In the genomic region with DNA sequence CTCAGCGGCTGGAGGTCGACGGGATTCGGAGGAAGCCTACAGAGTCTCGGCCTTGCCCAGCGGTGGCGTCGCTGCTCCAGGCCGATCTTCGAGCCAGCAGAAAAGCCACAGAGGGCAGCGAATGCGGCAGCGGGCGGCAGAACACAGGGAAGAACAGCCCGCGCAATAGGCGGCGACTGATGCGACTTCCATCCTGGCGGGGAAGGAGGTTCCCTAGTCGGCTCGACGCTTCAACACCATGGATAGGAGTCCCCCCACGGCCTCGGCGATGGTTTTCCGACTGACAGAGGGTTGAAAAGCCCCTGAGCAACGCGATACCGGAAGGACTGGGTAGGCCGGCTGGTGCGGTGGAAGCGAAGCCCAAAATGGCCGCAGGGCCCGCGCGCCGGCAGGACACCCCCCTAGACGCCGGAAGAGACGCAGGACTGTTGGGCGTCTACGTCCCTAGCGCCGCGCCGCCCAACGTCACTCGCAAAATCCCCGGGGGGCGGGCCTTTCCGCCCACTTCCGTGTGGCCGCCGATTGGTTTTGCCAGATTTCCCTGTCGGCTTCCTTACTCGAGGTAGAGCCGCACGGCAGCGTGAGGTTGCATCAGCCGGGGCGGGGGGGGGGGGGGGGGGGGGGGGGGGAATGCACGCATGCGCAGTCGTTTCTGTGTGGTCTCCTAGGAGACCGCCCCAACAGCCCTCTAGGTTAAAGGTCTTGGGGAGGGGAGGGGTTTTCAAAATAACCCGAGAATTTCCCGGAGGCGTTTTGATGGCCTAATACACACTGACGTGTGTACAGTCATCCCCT, we compare ENCODE assay signal across 1 cellular context.
TF ChIP-seq lines count a peak whose summit lies in the region.

TSS of gene PPP1R15B (minus strand) at position 367 of the 795 bp plus-strand sequence. CDS start 406 bp downstream, outside the sequence.

TF ChIP-seq in K562, 482 proteins besides CTCF, POLR2A, EP300 and RAD21 (continued from another document and continues in another):
- TF ChIP-seq SNRNP70 (optimal IDR thresholded peaks at IDR 0.05; ENCODE audit: low read depth, low read length) (no peak), KAT8 (IDR thresholded peaks at IDR 0.05; ENCODE audit: low read depth) (peak; percentile 73; the same call in 1 of the 2 replicates), HDAC8 (tag; IDR thresholded peaks at IDR 0.05) (no peak), ESRRA (IDR thresholded peaks at IDR 0.05; ENCODE audit: borderline replicate concordance, low read depth) (peak; percentile 37; the same call in 1 of the 2 replicates), DIDO1 (tag; IDR thresholded peaks at IDR 0.05; ENCODE audit: low read depth) (peak; percentile 17; the same call in 1 of the 2 replicates), YY1 (IDR thresholded peaks at IDR 0.05; ENCODE audit: borderline replicate concordance in 1 of 3, control insufficient read depth in 1 of 3, extremely low read depth in 1 of 3, insufficient read depth in 3 of 3, insufficient read length in 1 of 3, insufficient replicate concordance in 2 of 3, low read depth in 1 of 3, low read length in 2 of 3) (peak; percentile 91 to 99 (median 98)), HNRNPL (IDR thresholded peaks at IDR 0.05; ENCODE audit: low read depth, low read length) (no peak), RBBP5 (IDR thresholded peaks at IDR 0.05; ENCODE audit: borderline replicate concordance, insufficient read depth, low read length, poor library complexity, severe bottlenecking) (peak; percentile 82), JUND (IDR thresholded peaks at IDR 0.05; ENCODE audit: borderline replicate concordance, low read depth, low read length) (peak; percentile 82), JUND (tag; IDR thresholded peaks at IDR 0.05; ENCODE audit: borderline replicate concordance, low read depth, low read length) (peak; percentile 66; the same call in 1 of the 3 replicates), TFAP4 (CRISPR knock-in tag; IDR thresholded peaks at IDR 0.05; ENCODE audit: borderline replicate concordance) (peak; percentile 87), ZNF311 (CRISPR knock-in tag; IDR thresholded peaks at IDR 0.05) (no peak), RNF2 (IDR thresholded peaks at IDR 0.05) (peak; percentile 37; the same call in 1 of the 2 replicates), POLR2AphosphoS2 (IDR thresholded peaks at IDR 0.05; ENCODE audit: low read length) (peak; percentile 70; the same call in 1 of the 2 replicates), ZNF696 (CRISPR knock-in tag; conservative IDR thresholded peaks at IDR 0.05) (no peak), HMBOX1 (IDR thresholded peaks at IDR 0.05) (no peak), ETV5 (CRISPR knock-in tag; IDR thresholded peaks at IDR 0.05; ENCODE audit: low read depth) (peak; percentile 96), CSDE1 (IDR thresholded peaks at IDR 0.05) (no peak), ZNF507 (tag; conservative IDR thresholded peaks at IDR 0.05) (no peak), SUPT5H (IDR thresholded peaks at IDR 0.05) (peak; percentile 97), SP1 (CRISPR knock-in tag; IDR thresholded peaks at IDR 0.05) (peak; percentile 91), MTA3 (IDR thresholded peaks at IDR 0.05; ENCODE audit: borderline replicate concordance) (peak; percentile 96; the same call in 1 of the 2 replicates), STAG1 (CRISPR knock-in tag; IDR thresholded peaks at IDR 0.05; ENCODE audit: borderline replicate concordance) (no peak), MAFK (IDR thresholded peaks at IDR 0.05; ENCODE audit: low read length) (no peak), AFF1 (IDR thresholded peaks at IDR 0.05; ENCODE audit: low read depth in 1 of 2, partially characterized antibody in 2 of 2) (peak in 1 of 2 experiments; percentile 56), LEF1 (IDR thresholded peaks at IDR 0.05) (no peak), SIN3B (IDR thresholded peaks at IDR 0.05; ENCODE audit: low read depth) (no peak), SMC3 (conservative IDR thresholded peaks at IDR 0.05; ENCODE audit: insufficient read depth, low read depth, low read length) (no peak), RUNX1 (IDR thresholded peaks at IDR 0.05; ENCODE audit: low read depth) (no peak), KDM5B (IDR thresholded peaks at IDR 0.05; ENCODE audit: insufficient replicate concordance, low read depth, low read length) (peak; percentile 95), GABPB1 (CRISPR knock-in tag; IDR thresholded peaks at IDR 0.05) (peak; percentile 94), ZBTB34 (CRISPR knock-in tag; IDR thresholded peaks at IDR 0.05) (no peak), CHD1 (IDR thresholded peaks at IDR 0.05; ENCODE audit: low read length) (peak; percentile 82), ZNF3 (CRISPR knock-in tag; IDR thresholded peaks at IDR 0.05) (no peak), FOSL1 (tag; conservative IDR thresholded peaks at IDR 0.05) (peak; percentile 54), CBFB (CRISPR knock-in tag; IDR thresholded peaks at IDR 0.05) (0 out of 2 replicates have a peak, but pooled peaks have one; percentile 63)
- TF ChIP-seq, protein P1, sequence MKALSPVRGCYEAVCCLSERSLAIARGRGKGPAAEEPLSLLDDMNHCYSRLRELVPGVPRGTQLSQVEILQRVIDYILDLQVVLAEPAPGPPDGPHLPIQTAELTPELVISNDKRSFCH (CRISPR knock-in tag; IDR thresholded peaks at IDR 0.05) = no peak
- TF ChIP-seq, protein P1 (tag; IDR thresholded peaks at IDR 0.05) = no peak
- TF ChIP-seq, protein P2, sequence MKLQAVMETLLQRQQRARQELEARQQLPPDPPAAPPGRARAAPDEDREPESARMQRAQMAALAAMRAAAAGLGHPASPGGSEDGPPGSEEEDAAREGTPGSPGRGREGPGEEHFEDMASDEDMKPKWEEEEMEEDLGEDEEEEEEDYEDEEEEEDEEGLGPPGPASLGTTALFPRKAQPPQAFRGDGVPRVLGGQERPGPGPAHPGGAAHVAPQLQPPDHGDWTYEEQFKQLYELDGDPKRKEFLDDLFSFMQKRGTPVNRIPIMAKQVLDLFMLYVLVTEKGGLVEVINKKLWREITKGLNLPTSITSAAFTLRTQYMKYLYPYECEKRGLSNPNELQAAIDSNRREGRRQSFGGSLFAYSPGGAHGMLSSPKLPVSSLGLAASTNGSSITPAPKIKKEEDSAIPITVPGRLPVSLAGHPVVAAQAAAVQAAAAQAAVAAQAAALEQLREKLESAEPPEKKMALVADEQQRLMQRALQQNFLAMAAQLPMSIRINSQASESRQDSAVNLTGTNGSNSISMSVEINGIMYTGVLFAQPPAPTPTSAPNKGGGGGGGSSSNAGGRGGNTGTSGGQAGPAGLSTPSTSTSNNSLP (IDR thresholded peaks at IDR 0.05; ENCODE audit: borderline replicate concordance, low read depth, low read length) = no peak
